ENCODE assay signal across 25 cellular contexts in the genomic region with DNA sequence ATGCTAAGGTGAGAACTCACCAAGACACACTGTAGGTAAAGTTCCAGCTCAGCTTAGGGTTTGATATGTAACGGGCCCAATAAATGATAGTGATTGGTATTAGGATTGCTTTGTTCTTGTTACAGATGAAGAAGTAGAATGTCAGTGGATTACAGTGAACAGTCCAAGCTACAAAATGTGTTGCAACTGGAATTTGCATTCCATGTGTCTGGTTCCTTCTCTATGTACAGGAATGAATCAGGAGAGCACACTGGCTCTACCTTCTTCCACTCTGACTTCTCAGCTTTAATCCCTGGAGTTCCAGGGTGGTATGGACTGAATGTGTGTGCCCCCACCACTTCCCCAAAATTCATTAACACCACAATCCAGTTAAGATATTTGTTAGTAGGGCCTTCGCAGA.
DNase-seq lines count a peak whose midpoint lies in the region; ATAC-seq, FAIRE-seq and TF ChIP-seq lines count a peak whose summit lies in the region.
"Had no signal": no experiment of that assay in that cellular context is flagged by ENCODE, and none has a peak within 500 bp of the region (broad histone marks: within the 10 kb centered on the region; RNA-seq: fewer than 3 reads in every experiment).

No MANE protein-coding gene starts in this region.

- no peaks in the 10 kb centered on the region for H3K36me3 Mint-ChIP-seq in HFFc6 (ENCODE audit: low read depth)
- H3K36me3 Mint-ChIP-seq: CD8-positive, alpha-beta T cell had no signal

- H3K36me3 ChIP-seq in NT2/D1 (ENCODE audit: insufficient read depth, insufficient read length, low read length) = no peaks in the 10 kb centered on the region
- H3K36me3 ChIP-seq: BLaER1 treated with 17β-estradiol and CSF1 and Interleukin-3, amounts not matched to agents 10 nM and 100 nM had no signal

- H3K4me1 ChIP-seq in NT2/D1 (ENCODE audit: insufficient read depth, insufficient read length) = peaks cover 3% of the 10 kb centered on the region
- H3K4me1 ChIP-seq: Caco-2 had no signal

- H3K9me3 Mint-ChIP-seq in HFFc6 = no peaks in the 10 kb centered on the region
- H3K9me3 Mint-ChIP-seq: CD8-positive, alpha-beta T cell had no signal

- FAIRE-seq in G401.6 (lab: Jason Lieb, UNC) = peak; percentile 97
- FAIRE-seq: A204.1, D721Med, GM12891, GM19239 had no signal

- H3K4me3 Mint-ChIP-seq in HFFc6 = no peak overlapping the region
- H3K4me3 Mint-ChIP-seq: B cell; CD4-positive, alpha-beta T cell; CD8-positive, alpha-beta T cell had no signal

- no peak for ATAC-seq in GM19455 (IDR thresholded peaks at IDR 0.05; ENCODE audit: unreplicated experiment)
- ATAC-seq: CD8-positive, alpha-beta T cell had no signal

- H3K27ac Mint-ChIP-seq in HFFc6 = no peak overlapping the region
- H3K27ac Mint-ChIP-seq: B cell; CD4-positive, alpha-beta T cell; CD8-positive, alpha-beta T cell had no signal

- no peak for TF ChIP-seq CTCF in HFFc6 (IDR thresholded peaks at IDR 0.05)

- DNase-seq in NCI-H82 (lab: John Stamatoyannopoulos, UW) (peak; percentile 90), NT2/D1 (ENCODE audit: low read depth, low spot score) (peak; percentile 25), HFFc6 (no peak), DMS153 treated with DMSO at 0.1 percent for 48 hours (lab: John Stamatoyannopoulos, UW; ENCODE audit: unreplicated experiment) (no peak)
- DNase-seq in activated T-cell treated with anti-CD3 and anti-CD28 coated beads, Interleukin-2, amount 50 U/mL, for 48 hours = no peak
- DNase-seq: 8988T; ACHN; AML-193; Caco-2; Calu3; CD4-positive, alpha-beta T cell; CD8-positive, alpha-beta T cell; DMS53; DMS79; DND-41; EL; GF-D8 had no signal

- H3K9me3 ChIP-seq in NT2/D1 (ENCODE audit: insufficient read depth, low read length) = no peaks in the 10 kb centered on the region
- H3K9me3 ChIP-seq: Caco-2 had no signal

- H3K9ac ChIP-seq in NT2/D1 (ENCODE audit: insufficient read length, low read depth) = no peak overlapping the region
- H3K9ac ChIP-seq: BLaER1 treated with 17β-estradiol and CSF1 and Interleukin-3, amounts not matched to agents 10 nM and 100 nM had no signal

- no peaks in the 10 kb centered on the region for H3K27me3 ChIP-seq in NT2/D1 (ENCODE audit: insufficient read depth, insufficient read length)
- H3K27me3 ChIP-seq: BLaER1 treated with 17β-estradiol and CSF1 and Interleukin-3, amounts not matched to agents 10 nM and 100 nM had no signal

- peaks cover 4% of the 10 kb centered on the region; the same call in 1 of the 2 replicates for H3K27me3 Mint-ChIP-seq in HFFc6 (ENCODE audit: insufficient read depth)
- H3K27me3 Mint-ChIP-seq: B cell; CD4-positive, alpha-beta T cell had no signal

- peaks cover 5% of the 10 kb centered on the region for H3K4me1 Mint-ChIP-seq in HFFc6 (ENCODE audit: low read depth)

- no peak overlapping the region for H3K4me3 ChIP-seq in NT2/D1 (ENCODE audit: insufficient read length, low read depth)
- H3K4me3 ChIP-seq: BLaER1 treated with 17β-estradiol and CSF1 and Interleukin-3, amounts not matched to agents 10 nM and 100 nM had no signal

Comparison
In these comparisons a context has a peak if more than half of its experiments do, and no peak if none do; other contexts are left out.
1. DNase-seq: peak in NCI-H82 (single experiment) and NT2/D1 (single experiment); none in activated T-cell treated with anti-CD3 and anti-CD28 coated beads, Interleukin-2, amount 50 U/mL, for 48 hours (0 of 2), HFFc6 (single experiment) and DMS153 treated with DMSO at 0.1 percent for 48 hours (single experiment).